In genomic region chr4:1072830-1073446, GRCh38 we compare ENCODE assay signal across 1 cellular context.
TF ChIP-seq lines count a peak whose summit lies in the region.

No MANE protein-coding gene starts in this region.

TF ChIP-seq in HepG2, 621 proteins besides CTCF, POLR2A, EP300 and RAD21 (continued from another document):
- no peak for TF ChIP-seq SNRNP70 (IDR thresholded peaks at IDR 0.05; ENCODE audit: low read depth, low read length)
- peak; percentile 89 for TF ChIP-seq XRCC5 (optimal IDR thresholded peaks at IDR 0.05; ENCODE audit: low read length)
- 0 out of 2 replicates have a peak, but pooled peaks have one; percentile 17 for TF ChIP-seq RARA (CRISPR knock-in tag; IDR thresholded peaks at IDR 0.05)
- 0 out of 2 replicates have a peak, but pooled peaks have one; percentile 33 for TF ChIP-seq ERF (CRISPR knock-in tag; IDR thresholded peaks at IDR 0.05)
- TF ChIP-seq ZNF644 (CRISPR knock-in tag; IDR thresholded peaks at IDR 0.05; ENCODE audit: low read depth), result peak; percentile 73; the same call in 1 of the 2 replicates
- TF ChIP-seq, protein P1, sequence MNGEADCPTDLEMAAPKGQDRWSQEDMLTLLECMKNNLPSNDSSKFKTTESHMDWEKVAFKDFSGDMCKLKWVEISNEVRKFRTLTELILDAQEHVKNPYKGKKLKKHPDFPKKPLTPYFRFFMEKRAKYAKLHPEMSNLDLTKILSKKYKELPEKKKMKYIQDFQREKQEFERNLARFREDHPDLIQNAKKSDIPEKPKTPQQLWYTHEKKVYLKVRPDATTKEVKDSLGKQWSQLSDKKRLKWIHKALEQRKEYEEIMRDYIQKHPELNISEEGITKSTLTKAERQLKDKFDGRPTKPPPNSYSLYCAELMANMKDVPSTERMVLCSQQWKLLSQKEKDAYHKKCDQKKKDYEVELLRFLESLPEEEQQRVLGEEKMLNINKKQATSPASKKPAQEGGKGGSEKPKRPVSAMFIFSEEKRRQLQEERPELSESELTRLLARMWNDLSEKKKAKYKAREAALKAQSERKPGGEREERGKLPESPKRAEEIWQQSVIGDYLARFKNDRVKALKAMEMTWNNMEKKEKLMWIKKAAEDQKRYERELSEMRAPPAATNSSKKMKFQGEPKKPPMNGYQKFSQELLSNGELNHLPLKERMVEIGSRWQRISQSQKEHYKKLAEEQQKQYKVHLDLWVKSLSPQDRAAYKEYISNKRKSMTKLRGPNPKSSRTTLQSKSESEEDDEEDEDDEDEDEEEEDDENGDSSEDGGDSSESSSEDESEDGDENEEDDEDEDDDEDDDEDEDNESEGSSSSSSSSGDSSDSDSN (CRISPR knock-in tag; IDR thresholded peaks at IDR 0.05), result no peak
- peak; percentile 22; the same call in 1 of the 2 replicates for TF ChIP-seq BHLHE40 (IDR thresholded peaks at IDR 0.05; ENCODE audit: low read length)
- TF ChIP-seq SOX13 (IDR thresholded peaks at IDR 0.05), result no peak
- peak in 1 of 2 experiments; percentile 12; a peak in 1 of 4 replicates for TF ChIP-seq SOX13 (CRISPR knock-in tag; conservative IDR thresholded peaks at IDR 0.05 in 1 of 2, IDR thresholded peaks at IDR 0.05 in 1 of 2)
- peak; percentile 48; the same call in 1 of the 2 replicates for TF ChIP-seq FOSL2 (CRISPR knock-in tag; IDR thresholded peaks at IDR 0.05)
- 0 out of 2 replicates have a peak, but pooled peaks have one; percentile 14 for TF ChIP-seq ZFX (CRISPR knock-in tag; IDR thresholded peaks at IDR 0.05; ENCODE audit: low read depth)
- TF ChIP-seq THAP11 (CRISPR knock-in tag; IDR thresholded peaks at IDR 0.05), result 0 out of 2 replicates have a peak, but pooled peaks have one; percentile 29
- peak; percentile 65 for TF ChIP-seq ELF3 (CRISPR knock-in tag; IDR thresholded peaks at IDR 0.05)
- TF ChIP-seq SALL1 (CRISPR knock-in tag; IDR thresholded peaks at IDR 0.05), result 0 out of 2 replicates have a peak, but pooled peaks have one; percentile 44
- TF ChIP-seq BCL6 (CRISPR knock-in tag; IDR thresholded peaks at IDR 0.05), result peak; percentile 30; the same call in 1 of the 2 replicates
- TF ChIP-seq SAP130 (CRISPR knock-in tag; IDR thresholded peaks at IDR 0.05; ENCODE audit: low read depth), result peak; percentile 38
- TF ChIP-seq SMC3 (IDR thresholded peaks at IDR 0.05; ENCODE audit: low read length), result peak; percentile 72
- TF ChIP-seq ETV5 (CRISPR knock-in tag; IDR thresholded peaks at IDR 0.05; ENCODE audit: borderline replicate concordance), result peak; percentile 76
- 0 out of 2 replicates have a peak, but pooled peaks have one; percentile 28 for TF ChIP-seq HOMEZ (CRISPR knock-in tag; IDR thresholded peaks at IDR 0.05; ENCODE audit: low read depth)
- TF ChIP-seq HNF4A (CRISPR knock-in tag; IDR thresholded peaks at IDR 0.05), result peak; percentile 60
- TF ChIP-seq GABPB1 (CRISPR knock-in tag; IDR thresholded peaks at IDR 0.05), result peak; percentile 19; the same call in 1 of the 2 replicates
- TF ChIP-seq KDM2A (CRISPR knock-in tag; IDR thresholded peaks at IDR 0.05; ENCODE audit: borderline replicate concordance, low read depth), result 0 out of 2 replicates have a peak, but pooled peaks have one; percentile 44
- 0 out of 2 replicates have a peak, but pooled peaks have one; percentile 11 for TF ChIP-seq MIXL1 (CRISPR knock-in tag; IDR thresholded peaks at IDR 0.05)
- TF ChIP-seq REPIN1 (CRISPR knock-in tag; IDR thresholded peaks at IDR 0.05; ENCODE audit: borderline replicate concordance, low read depth), result no peak
- TF ChIP-seq HOXA3 (CRISPR knock-in tag; IDR thresholded peaks at IDR 0.05), result 0 out of 2 replicates have a peak, but pooled peaks have one; percentile 43
- TF ChIP-seq, protein P2, sequence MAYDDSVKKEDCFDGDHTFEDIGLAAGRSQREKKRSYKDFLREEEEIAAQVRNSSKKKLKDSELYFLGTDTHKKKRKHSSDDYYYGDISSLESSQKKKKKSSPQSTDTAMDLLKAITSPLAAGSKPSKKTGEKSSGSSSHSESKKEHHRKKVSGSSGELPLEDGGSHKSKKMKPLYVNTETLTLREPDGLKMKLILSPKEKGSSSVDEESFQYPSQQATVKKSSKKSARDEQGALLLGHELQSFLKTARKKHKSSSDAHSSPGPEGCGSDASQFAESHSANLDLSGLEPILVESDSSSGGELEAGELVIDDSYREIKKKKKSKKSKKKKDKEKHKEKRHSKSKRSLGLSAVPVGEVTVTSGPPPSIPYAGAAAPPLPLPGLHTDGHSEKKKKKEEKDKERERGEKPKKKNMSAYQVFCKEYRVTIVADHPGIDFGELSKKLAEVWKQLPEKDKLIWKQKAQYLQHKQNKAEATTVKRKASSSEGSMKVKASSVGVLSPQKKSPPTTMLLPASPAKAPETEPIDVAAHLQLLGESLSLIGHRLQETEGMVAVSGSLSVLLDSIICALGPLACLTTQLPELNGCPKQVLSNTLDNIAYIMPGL (CRISPR knock-in tag; IDR thresholded peaks at IDR 0.05; ENCODE audit: borderline replicate concordance in 1 of 2, low read depth in 1 of 2), result peak in 1 of 2 experiments; percentile 27; a peak in 1 of 4 replicates
- peak; percentile 60 for TF ChIP-seq ZNF777 (CRISPR knock-in tag; IDR thresholded peaks at IDR 0.05)
- TF ChIP-seq RXRB (CRISPR knock-in tag; IDR thresholded peaks at IDR 0.05; ENCODE audit: borderline replicate concordance), result peak; percentile 23; the same call in 1 of the 2 replicates
- TF ChIP-seq MIER2 (CRISPR knock-in tag; IDR thresholded peaks at IDR 0.05), result 0 out of 2 replicates have a peak, but pooled peaks have one; percentile 40
